In genomic region chrX:52995135-52995973, GRCh38 we compare ENCODE assay signal across 1 cellular context.
TF ChIP-seq lines count a peak whose summit lies in the region.

No MANE protein-coding gene starts in this region.

TF ChIP-seq in HepG2, 621 proteins besides CTCF, POLR2A, EP300 and RAD21 (continued from another document and continues in another):
- TF ChIP-seq, protein P1, sequence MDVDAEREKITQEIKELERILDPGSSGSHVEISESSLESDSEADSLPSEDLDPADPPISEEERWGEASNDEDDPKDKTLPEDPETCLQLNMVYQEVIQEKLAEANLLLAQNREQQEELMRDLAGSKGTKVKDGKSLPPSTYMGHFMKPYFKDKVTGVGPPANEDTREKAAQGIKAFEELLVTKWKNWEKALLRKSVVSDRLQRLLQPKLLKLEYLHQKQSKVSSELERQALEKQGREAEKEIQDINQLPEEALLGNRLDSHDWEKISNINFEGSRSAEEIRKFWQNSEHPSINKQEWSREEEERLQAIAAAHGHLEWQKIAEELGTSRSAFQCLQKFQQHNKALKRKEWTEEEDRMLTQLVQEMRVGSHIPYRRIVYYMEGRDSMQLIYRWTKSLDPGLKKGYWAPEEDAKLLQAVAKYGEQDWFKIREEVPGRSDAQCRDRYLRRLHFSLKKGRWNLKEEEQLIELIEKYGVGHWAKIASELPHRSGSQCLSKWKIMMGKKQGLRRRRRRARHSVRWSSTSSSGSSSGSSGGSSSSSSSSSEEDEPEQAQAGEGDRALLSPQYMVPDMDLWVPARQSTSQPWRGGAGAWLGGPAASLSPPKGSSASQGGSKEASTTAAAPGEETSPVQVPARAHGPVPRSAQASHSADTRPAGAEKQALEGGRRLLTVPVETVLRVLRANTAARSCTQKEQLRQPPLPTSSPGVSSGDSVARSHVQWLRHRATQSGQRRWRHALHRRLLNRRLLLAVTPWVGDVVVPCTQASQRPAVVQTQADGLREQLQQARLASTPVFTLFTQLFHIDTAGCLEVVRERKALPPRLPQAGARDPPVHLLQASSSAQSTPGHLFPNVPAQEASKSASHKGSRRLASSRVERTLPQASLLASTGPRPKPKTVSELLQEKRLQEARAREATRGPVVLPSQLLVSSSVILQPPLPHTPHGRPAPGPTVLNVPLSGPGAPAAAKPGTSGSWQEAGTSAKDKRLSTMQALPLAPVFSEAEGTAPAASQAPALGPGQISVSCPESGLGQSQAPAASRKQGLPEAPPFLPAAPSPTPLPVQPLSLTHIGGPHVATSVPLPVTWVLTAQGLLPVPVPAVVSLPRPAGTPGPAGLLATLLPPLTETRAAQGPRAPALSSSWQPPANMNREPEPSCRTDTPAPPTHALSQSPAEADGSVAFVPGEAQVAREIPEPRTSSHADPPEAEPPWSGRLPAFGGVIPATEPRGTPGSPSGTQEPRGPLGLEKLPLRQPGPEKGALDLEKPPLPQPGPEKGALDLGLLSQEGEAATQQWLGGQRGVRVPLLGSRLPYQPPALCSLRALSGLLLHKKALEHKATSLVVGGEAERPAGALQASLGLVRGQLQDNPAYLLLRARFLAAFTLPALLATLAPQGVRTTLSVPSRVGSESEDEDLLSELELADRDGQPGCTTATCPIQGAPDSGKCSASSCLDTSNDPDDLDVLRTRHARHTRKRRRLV (CRISPR knock-in tag; IDR thresholded peaks at IDR 0.05) = no peak
- TF ChIP-seq AHR (CRISPR knock-in tag; IDR thresholded peaks at IDR 0.05) (no peak), TRIM22 (IDR thresholded peaks at IDR 0.05) (no peak), CBX5 (CRISPR knock-in tag; IDR thresholded peaks at IDR 0.05; ENCODE audit: borderline replicate concordance) (no peak), KLF9 (CRISPR knock-in tag; IDR thresholded peaks at IDR 0.05; ENCODE audit: low read depth) (no peak), ZNF615 (CRISPR knock-in tag; IDR thresholded peaks at IDR 0.05; ENCODE audit: borderline replicate concordance) (no peak), ZNF367 (CRISPR knock-in tag; IDR thresholded peaks at IDR 0.05; ENCODE audit: borderline replicate concordance) (no peak), U2AF1 (optimal IDR thresholded peaks at IDR 0.05; ENCODE audit: low read depth, low read length) (no peak), ZSCAN12 (CRISPR knock-in tag; IDR thresholded peaks at IDR 0.05) (no peak), FIP1L1 (IDR thresholded peaks at IDR 0.05; ENCODE audit: borderline replicate concordance, insufficient read depth, low read depth, low read length) (no peak), ZNF782 (CRISPR knock-in tag; IDR thresholded peaks at IDR 0.05; ENCODE audit: borderline replicate concordance) (no peak), ZNF598 (CRISPR knock-in tag; IDR thresholded peaks at IDR 0.05; ENCODE audit: borderline replicate concordance) (0 out of 2 replicates have a peak, but pooled peaks have one; percentile 36), IRX3 (CRISPR knock-in tag; IDR thresholded peaks at IDR 0.05; ENCODE audit: borderline replicate concordance, low read depth) (no peak), SMARCC2 (IDR thresholded peaks at IDR 0.05) (no peak), ZNF160 (CRISPR knock-in tag; IDR thresholded peaks at IDR 0.05) (no peak), ONECUT2 (CRISPR knock-in tag; IDR thresholded peaks at IDR 0.05) (no peak), ZNF557 (CRISPR knock-in tag; IDR thresholded peaks at IDR 0.05) (no peak), IRF1 (CRISPR knock-in tag; IDR thresholded peaks at IDR 0.05; ENCODE audit: low read depth) (no peak), ZSCAN9 (CRISPR knock-in tag; IDR thresholded peaks at IDR 0.05; ENCODE audit: borderline replicate concordance) (no peak), THYN1 (CRISPR knock-in tag; IDR thresholded peaks at IDR 0.05; ENCODE audit: borderline replicate concordance, low read depth) (no peak), ZNF569 (CRISPR knock-in tag; IDR thresholded peaks at IDR 0.05; ENCODE audit: borderline replicate concordance) (no peak), NRL (CRISPR knock-in tag; IDR thresholded peaks at IDR 0.05; ENCODE audit: borderline replicate concordance) (no peak), GATAD1 (CRISPR knock-in tag; IDR thresholded peaks at IDR 0.05) (peak; percentile 85), RFX1 (IDR thresholded peaks at IDR 0.05) (no peak), ZMAT5 (CRISPR knock-in tag; IDR thresholded peaks at IDR 0.05; ENCODE audit: borderline replicate concordance, low read depth) (no peak), CCAR2 (optimal IDR thresholded peaks at IDR 0.05; ENCODE audit: low read depth, low read length) (no peak), ELF1 (CRISPR knock-in tag; IDR thresholded peaks at IDR 0.05) (no peak; the same call in 1 of the 2 replicates), NONO (IDR thresholded peaks at IDR 0.05) (no peak), NONO (CRISPR knock-in tag; conservative IDR thresholded peaks at IDR 0.05) (peak; percentile 58), ZIK1 (CRISPR knock-in tag; IDR thresholded peaks at IDR 0.05; ENCODE audit: borderline replicate concordance, low read depth) (no peak), ZNF781 (CRISPR knock-in tag; IDR thresholded peaks at IDR 0.05; ENCODE audit: borderline replicate concordance, not compliant biosample characterization) (no peak), ELF3 (CRISPR knock-in tag; IDR thresholded peaks at IDR 0.05) (no peak), ZNF251 (CRISPR knock-in tag; IDR thresholded peaks at IDR 0.05) (no peak), ZNF180 (CRISPR knock-in tag; IDR thresholded peaks at IDR 0.05; ENCODE audit: borderline replicate concordance, low read depth) (no peak), ZNF678 (CRISPR knock-in tag; IDR thresholded peaks at IDR 0.05) (no peak), THAP7 (CRISPR knock-in tag; IDR thresholded peaks at IDR 0.05) (no peak), PBX3 (CRISPR knock-in tag; IDR thresholded peaks at IDR 0.05; ENCODE audit: borderline replicate concordance) (no peak), TMF1 (CRISPR knock-in tag; IDR thresholded peaks at IDR 0.05; ENCODE audit: low read depth) (no peak), ZNF772 (CRISPR knock-in tag; IDR thresholded peaks at IDR 0.05) (no peak), NCOA1 (CRISPR knock-in tag; IDR thresholded peaks at IDR 0.05) (no peak), ZNF766 (CRISPR knock-in tag; IDR thresholded peaks at IDR 0.05; ENCODE audit: borderline replicate concordance) (no peak), KDM6A (CRISPR knock-in tag; IDR thresholded peaks at IDR 0.05; ENCODE audit: low read depth) (no peak), PRPF4 (IDR thresholded peaks at IDR 0.05; ENCODE audit: low read depth, low read length, poor library complexity, severe bottlenecking) (no peak), BRF2 (CRISPR knock-in tag; IDR thresholded peaks at IDR 0.05) (no peak)
- TF ChIP-seq, protein P2, sequence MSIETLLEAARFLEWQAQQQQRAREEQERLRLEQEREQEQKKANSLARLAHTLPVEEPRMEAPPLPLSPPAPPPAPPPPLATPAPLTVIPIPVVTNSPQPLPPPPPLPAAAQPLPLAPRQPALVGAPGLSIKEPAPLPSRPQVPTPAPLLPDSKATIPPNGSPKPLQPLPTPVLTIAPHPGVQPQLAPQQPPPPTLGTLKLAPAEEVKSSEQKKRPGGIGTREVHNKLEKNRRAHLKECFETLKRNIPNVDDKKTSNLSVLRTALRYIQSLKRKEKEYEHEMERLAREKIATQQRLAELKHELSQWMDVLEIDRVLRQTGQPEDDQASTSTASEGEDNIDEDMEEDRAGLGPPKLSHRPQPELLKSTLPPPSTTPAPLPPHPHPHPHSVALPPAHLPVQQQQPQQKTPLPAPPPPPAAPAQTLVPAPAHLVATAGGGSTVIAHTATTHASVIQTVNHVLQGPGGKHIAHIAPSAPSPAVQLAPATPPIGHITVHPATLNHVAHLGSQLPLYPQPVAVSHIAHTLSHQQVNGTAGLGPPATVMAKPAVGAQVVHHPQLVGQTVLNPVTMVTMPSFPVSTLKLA (IDR thresholded peaks at IDR 0.05) = no peak
- TF ChIP-seq, protein P3, sequence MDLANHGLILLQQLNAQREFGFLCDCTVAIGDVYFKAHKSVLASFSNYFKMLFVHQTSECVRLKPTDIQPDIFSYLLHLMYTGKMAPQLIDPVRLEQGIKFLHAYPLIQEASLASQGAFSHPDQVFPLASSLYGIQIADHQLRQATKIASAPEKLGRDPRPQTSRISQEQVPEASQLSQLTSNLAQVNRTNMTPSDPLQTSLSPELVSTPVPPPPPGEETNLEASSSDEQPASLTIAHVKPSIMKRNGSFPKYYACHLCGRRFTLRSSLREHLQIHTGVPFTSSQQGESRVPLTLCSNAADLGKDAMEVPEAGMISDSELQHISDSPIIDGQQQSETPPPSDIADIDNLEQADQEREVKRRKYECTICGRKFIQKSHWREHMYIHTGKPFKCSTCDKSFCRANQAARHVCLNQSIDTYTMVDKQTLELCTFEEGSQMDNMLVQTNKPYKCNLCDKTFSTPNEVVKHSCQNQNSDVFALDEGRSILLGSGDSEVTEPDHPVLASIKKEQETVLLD (CRISPR knock-in tag; IDR thresholded peaks at IDR 0.05; ENCODE audit: low read depth) = no peak
- TF ChIP-seq, protein P4, sequence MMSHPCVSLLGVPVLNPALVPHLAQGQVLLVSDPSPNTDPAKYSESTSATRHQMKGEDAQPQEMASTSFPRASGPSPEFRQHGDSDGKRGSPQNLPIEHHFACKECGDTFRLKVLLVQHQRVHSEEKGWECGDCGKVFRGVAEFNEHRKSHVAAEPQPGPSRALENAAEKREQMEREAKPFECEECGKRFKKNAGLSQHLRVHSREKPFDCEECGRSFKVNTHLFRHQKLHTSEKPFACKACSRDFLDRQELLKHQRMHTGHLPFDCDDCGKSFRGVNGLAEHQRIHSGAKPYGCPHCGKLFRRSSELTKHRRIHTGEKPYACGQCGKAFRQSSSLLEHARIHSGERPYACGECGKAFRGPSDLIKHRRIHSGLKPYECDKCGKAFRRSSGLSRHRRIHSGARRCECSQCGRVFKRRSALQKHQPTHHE (CRISPR knock-in tag; IDR thresholded peaks at IDR 0.05; ENCODE audit: borderline replicate concordance) = no peak
